ENCODE assay signal across 24 cellular contexts in genomic region chr1:181674617-181675016, GRCh38.
DNase-seq lines count a peak whose midpoint lies in the region; ATAC-seq and TF ChIP-seq lines count a peak whose summit lies in the region.
"Had no signal": no experiment of that assay in that cellular context is flagged by ENCODE, and none has a peak within 500 bp of the region (broad histone marks: within the 10 kb centered on the region; RNA-seq: fewer than 3 reads in every experiment).

No MANE protein-coding gene starts in this region.

- no peak overlapping the region for H3K4me3 ChIP-seq in LNCaP clone FGC (ENCODE audit: low read depth, low read length)
- H3K4me3 ChIP-seq: A549; ascending aorta; BLaER1 treated with 17β-estradiol and CSF1 and Interleukin-3, amounts not matched to agents 10 nM and 100 nM; testis had no signal

- peak overlapping the region; percentile 77 for H3K27ac ChIP-seq in caudate nucleus (ENCODE audit: low read depth, low read length)
- H3K27ac ChIP-seq: A549; ascending aorta; BLaER1 treated with 17β-estradiol and CSF1 and Interleukin-3, amounts not matched to agents 10 nM and 100 nM; HL-60; testis had no signal

- H3K27me3 Mint-ChIP-seq in stimulated activated memory B cell treated with anti-CD40 and anti-IgM and Interleukin-4, amounts not matched to agents 10 μg/mL and 1 μg/mL and 100 μg/mL, for 72 hours: peaks cover 14% of the 10 kb centered on the region

- no peaks in the 10 kb centered on the region for H3K36me3 Mint-ChIP-seq in stimulated activated memory B cell treated with anti-CD40 and anti-IgM and Interleukin-4, amounts not matched to agents 10 μg/mL and 1 μg/mL and 100 μg/mL, for 72 hours
- H3K36me3 Mint-ChIP-seq: activated naive CD4-positive, alpha-beta T cell treated with anti-CD3 and anti-CD28 coated beads, Interleukin-2, amount 10 ng/mL, durations not matched to agents 7 days and 5 days had no signal

- peak; percentile 29 for ATAC-seq in stimulated activated memory B cell treated with anti-CD40 and anti-IgM and Interleukin-4, amounts not matched to agents 10 μg/mL and 1 μg/mL and 100 μg/mL, for 72 hours
- ATAC-seq in left ventricle myocardium superior: no peak
- ATAC-seq: A549; activated CD8-positive, alpha-beta T cell treated with anti-CD3 and anti-CD28 coated beads for 36 hours had no signal

- H3K27ac Mint-ChIP-seq in stimulated activated memory B cell treated with anti-CD40 and anti-IgM and Interleukin-4, amounts not matched to agents 10 μg/mL and 1 μg/mL and 100 μg/mL, for 72 hours: no peak overlapping the region
- H3K27ac Mint-ChIP-seq: activated B cell treated with CpG ODN at 0.5 μM for 24 hours; activated CD8-positive, alpha-beta T cell treated with anti-CD3 and anti-CD28 coated beads for 36 hours; activated naive CD4-positive, alpha-beta T cell treated with anti-CD3 and anti-CD28 coated beads, Interleukin-2, amount 10 ng/mL, durations not matched to agents 7 days and 5 days; activated T-cell treated with anti-CD3 and anti-CD28 coated beads, Interleukin-2, amount 50 U/mL, for 24 hours had no signal

- TF ChIP-seq CTCF in LNCaP clone FGC (IDR thresholded peaks at IDR 0.05; ENCODE audit: control insufficient read depth, extremely low read depth, insufficient read depth): peak; percentile 29

- H3K4me3 Mint-ChIP-seq in stimulated activated memory B cell treated with anti-CD40 and anti-IgM and Interleukin-4, amounts not matched to agents 10 μg/mL and 1 μg/mL and 100 μg/mL, for 72 hours: no peak overlapping the region
- H3K4me3 Mint-ChIP-seq: activated B cell treated with CpG ODN at 0.5 μM for 24 hours; activated CD8-positive, alpha-beta T cell treated with anti-CD3 and anti-CD28 coated beads for 36 hours; activated naive CD4-positive, alpha-beta T cell treated with anti-CD3 and anti-CD28 coated beads, Interleukin-2, amount 10 ng/mL, durations not matched to agents 7 days and 5 days; activated T-cell treated with anti-CD3 and anti-CD28 coated beads, Interleukin-2, amount 50 U/mL, for 24 hours; neural crest cell had no signal

- DNase-seq in NCI-H2107 treated with DMSO at 0.1 percent for 48 hours (lab: John Stamatoyannopoulos, UW; ENCODE audit: unreplicated experiment) (peak; percentile 57), NCI-H2107 (lab: John Stamatoyannopoulos, UW) (no peak), LNCaP clone FGC (ENCODE audit: low read depth) (no peak), caudate nucleus (lab: John Stamatoyannopoulos, UW) (peak in 2 of 61 donors; percentile 18 to 21), NCI-H2227 treated with DMSO at 0.1 percent for 48 hours (lab: John Stamatoyannopoulos, UW) (no peak), left ventricle myocardium superior (no peak)
- DNase-seq in stimulated activated CD8-positive, alpha-beta memory T cell treated with anti-CD3 and anti-CD28 coated beads, Interleukin-4, amount 100 ng/mL, for 48 hours: no peak
- DNase-seq: activated B cell treated with CpG ODN at 0.5 μM for 24 hours; activated CD8-positive, alpha-beta T cell treated with anti-CD3 and anti-CD28 coated beads for 36 hours; activated naive CD4-positive, alpha-beta T cell treated with anti-CD3 and anti-CD28 coated beads, Interleukin-2, amount 10 ng/mL, durations not matched to agents 7 days and 5 days; activated T-cell treated with anti-CD3 and anti-CD28 coated beads, Interleukin-2, amount 50 U/mL, for 24 hours; foreskin fibroblast; HCEC 1CT; IMR-90; NCI-H446 treated with DMSO at 0.1 percent for 48 hours; stimulated activated CD4-positive, alpha-beta T cell treated with anti-CD3 and anti-CD28 coated beads, Interleukin-4, amount 100 ng/mL, for 4 hours; T-helper 1 cell; testis had no signal

- intact Hi-C loops in left ventricle myocardium superior (cut with micrococcal nuclease): loop anchor here (5.0 kb wide), 1 partner anchor 197 kb away; no protein-coding TSS in a partner anchor

- H3K4me1 Mint-ChIP-seq in stimulated activated memory B cell treated with anti-CD40 and anti-IgM and Interleukin-4, amounts not matched to agents 10 μg/mL and 1 μg/mL and 100 μg/mL, for 72 hours: no peaks in the 10 kb centered on the region
- H3K4me1 Mint-ChIP-seq: activated B cell treated with CpG ODN at 0.5 μM for 24 hours; activated naive CD4-positive, alpha-beta T cell treated with anti-CD3 and anti-CD28 coated beads, Interleukin-2, amount 10 ng/mL, durations not matched to agents 7 days and 5 days had no signal

- H3K9me3 Mint-ChIP-seq in stimulated activated memory B cell treated with anti-CD40 and anti-IgM and Interleukin-4, amounts not matched to agents 10 μg/mL and 1 μg/mL and 100 μg/mL, for 72 hours: peaks cover 3% of the 10 kb centered on the region
- H3K9me3 Mint-ChIP-seq: activated CD8-positive, alpha-beta T cell treated with anti-CD3 and anti-CD28 coated beads for 36 hours; activated naive CD4-positive, alpha-beta T cell treated with anti-CD3 and anti-CD28 coated beads, Interleukin-2, amount 10 ng/mL, durations not matched to agents 7 days and 5 days; activated T-cell treated with anti-CD3 and anti-CD28 coated beads, Interleukin-2, amount 50 U/mL, for 24 hours; neural crest cell had no signal
